In the genomic region with DNA sequence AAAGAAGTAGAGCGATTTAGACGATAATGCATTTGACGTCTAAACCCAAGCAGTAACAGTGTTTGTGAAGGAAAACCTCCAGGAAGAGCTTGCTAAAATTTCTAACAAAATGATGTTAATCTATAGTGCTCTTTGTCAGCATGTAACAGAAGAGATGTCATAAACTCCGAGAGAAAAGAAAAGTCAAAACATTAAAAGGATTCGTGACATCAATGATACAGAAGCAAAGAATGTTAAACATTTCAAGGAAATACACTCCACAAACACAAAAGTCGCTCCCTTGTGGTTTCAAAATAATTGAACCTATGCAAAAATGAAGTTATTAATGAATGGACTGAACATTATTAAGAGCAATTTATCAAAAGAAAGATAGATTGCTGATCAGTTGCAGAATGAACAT, we compare ENCODE assay signal across 22 cellular contexts. TPM values are rescaled to one million over a fixed set of nuclear protein-coding genes. Genes with fewer than 3 reads are reported as not detected.
"Had no signal": no experiment of that assay in that cellular context is flagged by ENCODE, and none has a peak within 500 bp of the region (broad histone marks: within the 10 kb centered on the region; RNA-seq: fewer than 3 reads in every experiment).

No MANE protein-coding gene starts in this region.

- H3K4me3 ChIP-seq: adrenal gland, left ventricle myocardium inferior, sigmoid colon, upper lobe of left lung had no signal

- FAIRE-seq: kidney, TTC549 had no signal

- H3K4me3 Mint-ChIP-seq: activated naive CD4-positive, alpha-beta T cell treated with anti-CD3 and anti-CD28 coated beads, Interleukin-2, amount 10 ng/mL, durations not matched to agents 7 days and 5 days; brain; memory B cell; nephron; stimulated activated naive CD8-positive, alpha-beta T cell treated with anti-CD3 and anti-CD28 coated beads, Interleukin-15, Interleukin-2, amounts not matched to agents 100 ng/mL and 50 ng/mL, for 24 hours had no signal

- H3K27ac Mint-ChIP-seq: activated naive CD4-positive, alpha-beta T cell treated with anti-CD3 and anti-CD28 coated beads, Interleukin-2, amount 10 ng/mL, durations not matched to agents 7 days and 5 days; activated T-helper 2 cell treated with anti-CD3 and anti-CD28 coated beads, Interferon-gamma antibody, Interleukin-2, Interleukin-4, amounts not matched to agents 10 μg/mL and 5 μg/mL and 100 μg/mL, durations not matched to agents 14 hours and 24 hours and 36 hours; brain; memory B cell; nephron; stimulated activated naive CD8-positive, alpha-beta T cell treated with anti-CD3 and anti-CD28 coated beads, Interleukin-15, Interleukin-2, amounts not matched to agents 100 ng/mL and 50 ng/mL, for 24 hours had no signal

- H3K27me3 ChIP-seq: adrenal gland, sigmoid colon, upper lobe of left lung had no signal

- H3K4me1 ChIP-seq: left ventricle myocardium inferior had no signal

- H3K9me3 ChIP-seq: adrenal gland, left ventricle myocardium inferior, sigmoid colon, upper lobe of left lung had no signal

- H3K27me3 Mint-ChIP-seq: brain; stimulated activated naive CD8-positive, alpha-beta T cell treated with anti-CD3 and anti-CD28 coated beads, Interleukin-15, Interleukin-2, amounts not matched to agents 100 ng/mL and 50 ng/mL, for 24 hours had no signal

- H3K36me3 Mint-ChIP-seq: activated naive CD4-positive, alpha-beta T cell treated with anti-CD3 and anti-CD28 coated beads, Interleukin-2, amount 10 ng/mL, durations not matched to agents 7 days and 5 days; brain; memory B cell had no signal

- H3K4me1 Mint-ChIP-seq: activated naive CD4-positive, alpha-beta T cell treated with anti-CD3 and anti-CD28 coated beads, Interleukin-2, amount 10 ng/mL, durations not matched to agents 7 days and 5 days had no signal

- DNase-seq: activated CD4-positive, alpha-beta T cell treated with anti-CD3 and anti-CD28 coated beads, Interleukin-2, amount 50 U/mL, for 1 hour; activated CD4-positive, CD25-positive, alpha-beta regulatory T cell; activated naive CD4-positive, alpha-beta T cell treated with anti-CD3 and anti-CD28 coated beads, Interleukin-2, amount 10 ng/mL, durations not matched to agents 7 days and 5 days; activated T-cell treated with anti-CD3 and anti-CD28 coated beads for 4 hours; adrenal gland; cerebellar nuclear complex; kidney; left ventricle myocardium inferior; sigmoid colon; stimulated activated CD4-positive, alpha-beta T cell treated with anti-CD3 and anti-CD28 coated beads, Interleukin-4, amount 100 ng/mL, for 24 hours; T-helper 2 cell; upper lobe of left lung had no signal

- H3K27ac ChIP-seq: adrenal gland, left ventricle myocardium inferior, sigmoid colon, upper lobe of left lung had no signal

- H3K36me3 ChIP-seq: adrenal gland, left ventricle myocardium inferior, sigmoid colon, upper lobe of left lung had no signal

- H3K9me3 Mint-ChIP-seq: activated naive CD4-positive, alpha-beta T cell treated with anti-CD3 and anti-CD28 coated beads, Interleukin-2, amount 10 ng/mL, durations not matched to agents 7 days and 5 days; activated T-helper 2 cell treated with anti-CD3 and anti-CD28 coated beads, Interferon-gamma antibody, Interleukin-2, Interleukin-4, amounts not matched to agents 10 μg/mL and 5 μg/mL and 100 μg/mL, durations not matched to agents 14 hours and 24 hours and 36 hours; memory B cell; nephron; stimulated activated naive CD8-positive, alpha-beta T cell treated with anti-CD3 and anti-CD28 coated beads, Interleukin-15, Interleukin-2, amounts not matched to agents 100 ng/mL and 50 ng/mL, for 24 hours had no signal

RNA-seq across cellular contexts. Expression of a gene that starts 27.9 kb away (rescaled TPM):
- total RNA-seq: activated CD8-positive, alpha-beta memory T cell treated with anti-CD3 and anti-CD28 coated beads for 36 hours; activated T-helper 2 cell treated with anti-CD3 and anti-CD28 coated beads, Interferon-gamma antibody, Interleukin-2, Interleukin-4, amounts not matched to agents 10 μg/mL and 5 μg/mL and 100 μg/mL, durations not matched to agents 14 hours and 24 hours and 36 hours; kidney; left ventricle myocardium inferior; sigmoid colon; temporal lobe had no signal
- polyA plus RNA-seq: sigmoid colon had no signal

RNA-seq across cellular contexts. Expression of a gene that starts 31.6 kb away (rescaled TPM):
- total RNA-seq: activated T-helper 2 cell treated with anti-CD3 and anti-CD28 coated beads, Interferon-gamma antibody, Interleukin-2, Interleukin-4, amounts not matched to agents 10 μg/mL and 5 μg/mL and 100 μg/mL, durations not matched to agents 14 hours and 24 hours and 36 hours; dermis microvascular lymphatic vessel endothelial cell; esophagus mucosa had no signal
